16 cellular contexts compared by ENCODE assay signal in the genomic region with DNA sequence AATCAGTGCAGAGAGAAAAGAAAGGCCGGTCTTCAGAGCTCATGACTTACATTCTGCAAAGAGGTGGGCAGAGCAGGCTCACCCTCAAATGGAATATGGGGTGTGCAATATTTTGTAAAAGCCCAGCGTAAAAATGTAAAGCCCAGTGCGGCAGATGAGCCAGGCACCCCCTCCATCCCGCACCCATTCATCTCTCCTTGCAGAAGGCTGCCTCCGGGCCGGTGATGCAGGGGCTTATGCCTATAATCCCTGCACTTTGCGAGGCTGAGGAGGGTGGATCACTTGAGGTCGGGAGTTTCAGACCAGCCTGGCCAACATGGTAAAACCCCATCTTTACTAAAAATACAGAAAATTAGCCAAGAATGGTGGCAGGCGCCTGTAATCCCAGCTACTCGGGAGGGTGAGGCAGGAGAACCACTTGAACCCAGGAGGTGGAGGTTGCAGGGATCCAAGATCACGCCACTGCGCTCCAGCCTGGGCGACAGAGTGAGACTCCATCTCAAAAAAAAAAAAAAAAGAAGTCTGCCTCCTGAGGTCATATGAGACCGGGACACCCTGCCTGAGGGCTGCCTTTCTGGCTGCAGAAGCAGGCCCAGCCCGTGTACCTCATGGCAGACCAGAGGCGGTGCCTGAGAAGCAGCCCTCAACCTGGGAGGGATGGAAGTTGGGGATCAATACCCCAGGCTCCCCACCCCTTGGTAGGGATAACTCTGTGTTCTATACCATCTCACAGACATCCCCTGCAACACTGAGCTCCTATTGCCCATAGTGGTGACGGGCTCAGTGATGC. TPM values are rescaled to one million over a fixed set of nuclear protein-coding genes. Genes with fewer than 3 reads are reported as not detected.
DNase-seq lines count a peak whose midpoint lies in the region; ATAC-seq and TF ChIP-seq lines count a peak whose summit lies in the region.
"Had no signal": no experiment of that assay in that cellular context is flagged by ENCODE, and none has a peak within 500 bp of the region (broad histone marks: within the 10 kb centered on the region; RNA-seq: fewer than 3 reads in every experiment).

No MANE protein-coding gene starts in this region.

- peaks cover 1% of the 10 kb centered on the region for H3K27me3 Mint-ChIP-seq in mesothelial cell of epicardium (ENCODE audit: low read depth)

- no peaks in the 10 kb centered on the region for H3K27me3 ChIP-seq in NT2/D1 (ENCODE audit: insufficient read depth, insufficient read length)
- no peaks in the 10 kb centered on the region for H3K27me3 ChIP-seq in dorsolateral prefrontal cortex
- no peaks in the 10 kb centered on the region for H3K27me3 ChIP-seq in rectal smooth muscle tissue (ENCODE audit: control insufficient read depth, insufficient read depth, low read length)
- H3K27me3 ChIP-seq: BLaER1 treated with 17β-estradiol and CSF1 and Interleukin-3, amounts not matched to agents 10 nM and 100 nM had no signal

- H3K4me1 Mint-ChIP-seq in mesothelial cell of epicardium = peaks cover 2% of the 10 kb centered on the region

- intact Hi-C loops in dorsolateral prefrontal cortex (cut with DNase I) = no loop called here
- intact Hi-C loops in mucosa of descending colon (cut with DNase I, micrococcal nuclease) = no loop called here

- no peaks in the 10 kb centered on the region for H3K9me3 Mint-ChIP-seq in mesothelial cell of epicardium
- H3K9me3 Mint-ChIP-seq: CD4-positive, CD25-positive, alpha-beta regulatory T cell; H9 had no signal

- peak overlapping the region in 31 of 59 donors; percentile 5 to 75 (median 44) for H3K27ac ChIP-seq in dorsolateral prefrontal cortex
- H3K27ac ChIP-seq in rectal smooth muscle tissue (ENCODE audit: low read depth, low read length) = no peak overlapping the region
- H3K27ac ChIP-seq: BLaER1 treated with 17β-estradiol and CSF1 and Interleukin-3, amounts not matched to agents 10 nM and 100 nM; GM23248 had no signal

- peak; percentile 2 for ATAC-seq in mucosa of descending colon

- H3K36me3 Mint-ChIP-seq in mesothelial cell of epicardium = no peaks in the 10 kb centered on the region
- H3K36me3 Mint-ChIP-seq: CD4-positive, CD25-positive, alpha-beta regulatory T cell had no signal

- H3K4me1 ChIP-seq in NT2/D1 (ENCODE audit: insufficient read depth, insufficient read length) = no peaks in the 10 kb centered on the region
- H3K4me1 ChIP-seq in mucosa of descending colon (ENCODE audit: low read depth) = peaks cover 28% of the 10 kb centered on the region
- H3K4me1 ChIP-seq in rectal smooth muscle tissue (ENCODE audit: control insufficient read depth, insufficient read depth, low read length) = no peaks in the 10 kb centered on the region

- H3K4me3 Mint-ChIP-seq in mesothelial cell of epicardium = no peak overlapping the region
- H3K4me3 Mint-ChIP-seq: CD4-positive, CD25-positive, alpha-beta regulatory T cell; H9 had no signal

- H3K9me3 ChIP-seq in NT2/D1 (ENCODE audit: insufficient read depth, low read length) (no peaks in the 10 kb centered on the region), mucosa of descending colon (no peaks in the 10 kb centered on the region)
- H3K9me3 ChIP-seq: BLaER1 treated with 17β-estradiol and CSF1 and Interleukin-3, amounts not matched to agents 10 nM and 100 nM had no signal

- no peak for DNase-seq in NT2/D1 (ENCODE audit: low read depth, low spot score)
- no peak for DNase-seq in dorsolateral prefrontal cortex
- peak in 1 of 3 donors; percentile 45 for DNase-seq in mucosa of descending colon
- no peak for DNase-seq in mesothelial cell of epicardium (ENCODE audit: low spot score in 2 of 2, unreplicated experiment in 2 of 2)
- DNase-seq in SW480 (ENCODE audit: low spot score) = no peak
- no peak for DNase-seq in DMS53 (lab: John Stamatoyannopoulos, UW)
- DNase-seq: 8988T; ACHN; CD4-positive, CD25-positive, alpha-beta regulatory T cell; GM23248; H9; IMR-90 had no signal

- TF ChIP-seq CTCF in dorsolateral prefrontal cortex (IDR thresholded peaks at IDR 0.05 in 54 of 56, conservative IDR thresholded peaks at IDR 0.05 in 2 of 56; ENCODE audit: low read depth in 1 of 56, partially characterized antibody in 56 of 56) (no peak), mucosa of descending colon (IDR thresholded peaks at IDR 0.05) (no peak), mesothelial cell of epicardium (IDR thresholded peaks at IDR 0.05; ENCODE audit: unreplicated experiment) (no peak)

- H3K27ac Mint-ChIP-seq in mesothelial cell of epicardium = no peak overlapping the region
- H3K27ac Mint-ChIP-seq: CD4-positive, CD25-positive, alpha-beta regulatory T cell; H9 had no signal

- H3K9ac ChIP-seq in NT2/D1 (ENCODE audit: insufficient read length, low read depth) (peak overlapping the region; percentile 26), rectal smooth muscle tissue (ENCODE audit: low read length) (no peak overlapping the region)
- H3K9ac ChIP-seq: BLaER1 treated with 17β-estradiol and CSF1 and Interleukin-3, amounts not matched to agents 10 nM and 100 nM; GM23248 had no signal

- no peaks in the 10 kb centered on the region for H3K36me3 ChIP-seq in NT2/D1 (ENCODE audit: insufficient read depth, insufficient read length, low read length)
- H3K36me3 ChIP-seq in mucosa of descending colon (ENCODE audit: low read depth) = no peaks in the 10 kb centered on the region
- H3K36me3 ChIP-seq in rectal smooth muscle tissue (ENCODE audit: control insufficient read depth, insufficient read depth, low read length) = no peaks in the 10 kb centered on the region
- H3K36me3 ChIP-seq: BLaER1 treated with 17β-estradiol and CSF1 and Interleukin-3, amounts not matched to agents 10 nM and 100 nM had no signal

- H3K4me3 ChIP-seq in NT2/D1 (ENCODE audit: insufficient read length, low read depth) (no peak overlapping the region), dorsolateral prefrontal cortex (no peak overlapping the region), mucosa of descending colon (no peak overlapping the region), rectal smooth muscle tissue (ENCODE audit: low read length) (peak overlapping the region; percentile 27)
- H3K4me3 ChIP-seq: BLaER1 treated with 17β-estradiol and CSF1 and Interleukin-3, amounts not matched to agents 10 nM and 100 nM; GM23248 had no signal

RNA-seq across cellular contexts. Expression of a gene that starts 17.5 kb away (rescaled TPM):
- total RNA-seq in dorsolateral prefrontal cortex (10 to 100 TPM in 41 of 120 experiments, 1 to 10 TPM in 79; 2.8 to 17.6 (median 8.8) TPM), mucosa of descending colon (100 to 1,000 TPM in 2 of 3 donors, 10 to 100 TPM in 1; 98.8 to 322 (median 159) TPM), mesothelial cell of epicardium (43.5 to 52.5 TPM (median 47.7 TPM) in 3 replicates)
- total RNA-seq: CD4-positive, CD25-positive, alpha-beta regulatory T cell; Daoy; GM23248; IMR-90 had no signal

RNA-seq across cellular contexts. Expression of a gene that starts 56.1 kb away (rescaled TPM):
- 10 to 100 TPM in 85 of 120 experiments, 1 to 10 TPM in 35; 5.3 to 25.3 (median 11.9) TPM for total RNA-seq in dorsolateral prefrontal cortex
- total RNA-seq in mucosa of descending colon = 10 to 100 TPM in 2 of 3 donors, 1 to 10 TPM in 1; 7.5 to 30.5 (median 10.9) TPM
- total RNA-seq in mesothelial cell of epicardium = 2.2 to 3.0 TPM (median 2.6 TPM) in 3 replicates
- total RNA-seq: CD4-positive, CD25-positive, alpha-beta regulatory T cell; Daoy; HT-29 had no signal
